Comparison of ENCODE assay signal across 8 cellular contexts in genomic region chr4:184473515-184474260, GRCh38. TPM values are rescaled to one million over a fixed set of nuclear protein-coding genes. Genes with fewer than 3 reads are reported as not detected.
DNase-seq lines count a peak whose midpoint lies in the region; ATAC-seq and TF ChIP-seq lines count a peak whose summit lies in the region.

No MANE protein-coding gene starts in this region.

- intact Hi-C loops in adrenal gland (cut with DNase I), result loop anchor here (5.0 to 10.0 kb wide), 4 partner anchors 61 to 189 kb away; no protein-coding TSS in a partner anchor

- TF ChIP-seq POLR2A in adrenal gland (IDR thresholded peaks at IDR 0.05), result no peak

- no peaks in the 10 kb centered on the region for H3K27me3 ChIP-seq in adrenal gland
- no peaks in the 10 kb centered on the region for H3K27me3 ChIP-seq in right atrium auricular region

- WGBS in adrenal gland, 4 donors, result 0 to 1% (median 0%) methylated on average over 8 to 65 of the region's 65 CpGs

- TF ChIP-seq CTCF in adrenal gland (IDR thresholded peaks at IDR 0.05) (peak in 1 of 6 experiments; percentile 13), right atrium auricular region (IDR thresholded peaks at IDR 0.05) (no peak)

- H3K36me3 ChIP-seq in adrenal gland (replicated peaks in 1 of 2) (no peaks in the 10 kb centered on the region), right atrium auricular region (no peaks in the 10 kb centered on the region)

- H3K27ac ChIP-seq in adrenal gland, result peak overlapping the region; percentile 96 to 99 (median 99)
- peak overlapping the region; percentile 98 for H3K27ac ChIP-seq in right atrium auricular region

- ATAC-seq in HG02763 (IDR thresholded peaks at IDR 0.05; ENCODE audit: unreplicated experiment) (peak; percentile 0), GM18517 (IDR thresholded peaks at IDR 0.05; ENCODE audit: unreplicated experiment) (no peak)

- H3K9me3 ChIP-seq in adrenal gland (replicated peaks in 1 of 3) (no peaks in the 10 kb centered on the region), right atrium auricular region (no peaks in the 10 kb centered on the region)

- H3K4me1 ChIP-seq in adrenal gland (replicated peaks in 1 of 2) (peaks cover 30 to 58% of the 10 kb centered on the region in 2 donors), right atrium auricular region (peaks cover 0 to 52% of the 10 kb centered on the region in 2 donors)

- H3K4me3 ChIP-seq in GM08714 (ENCODE audit: low read length) (peak overlapping the region; percentile 84), adrenal gland (peak overlapping the region; percentile 74 to 98 (median 89)), right atrium auricular region (peak overlapping the region; percentile 87 to 94)

- DNase-seq in SKM-1 (lab: John Stamatoyannopoulos, UW; ENCODE audit: unreplicated experiment) (peak; percentile 43), adrenal gland (peak; percentile 44 to 72 (median 53)), right atrium auricular region (ENCODE audit: low spot score) (no peak), renal cortical epithelial cell (ENCODE audit: low read depth) (peak; percentile 28), NCI-H1048 (lab: John Stamatoyannopoulos, UW) (no peak)

RNA-seq across cellular contexts. Expression of gene IRF2, which starts 0.7 kb away (rescaled TPM):
- total RNA-seq in adrenal gland (10 to 100 TPM; 35.4 to 93.1 (median 58.3) TPM), right atrium auricular region (10 to 100 TPM; 17.7 to 24.5 TPM), renal cortical epithelial cell (21.2 and 33.3 TPM in 2 replicates)
- 10 to 100 TPM; 19.0 to 69.7 (median 20.0) TPM for polyA plus RNA-seq in adrenal gland

Comparison
In these comparisons a context has a peak if more than half of its experiments do, and no peak if none do; other contexts are left out.
1. DNase-seq: peak in SKM-1 (single experiment), adrenal gland (7 of 7) and renal cortical epithelial cell (single experiment); none in right atrium auricular region (single experiment) and NCI-H1048 (single experiment).
2. Peak in every context shown above with its lines, with median percentiles within 50 percentile points of each other: H3K4me3 ChIP-seq.